Comparison of ENCODE assay signal across 18 cellular contexts in the genomic region with DNA sequence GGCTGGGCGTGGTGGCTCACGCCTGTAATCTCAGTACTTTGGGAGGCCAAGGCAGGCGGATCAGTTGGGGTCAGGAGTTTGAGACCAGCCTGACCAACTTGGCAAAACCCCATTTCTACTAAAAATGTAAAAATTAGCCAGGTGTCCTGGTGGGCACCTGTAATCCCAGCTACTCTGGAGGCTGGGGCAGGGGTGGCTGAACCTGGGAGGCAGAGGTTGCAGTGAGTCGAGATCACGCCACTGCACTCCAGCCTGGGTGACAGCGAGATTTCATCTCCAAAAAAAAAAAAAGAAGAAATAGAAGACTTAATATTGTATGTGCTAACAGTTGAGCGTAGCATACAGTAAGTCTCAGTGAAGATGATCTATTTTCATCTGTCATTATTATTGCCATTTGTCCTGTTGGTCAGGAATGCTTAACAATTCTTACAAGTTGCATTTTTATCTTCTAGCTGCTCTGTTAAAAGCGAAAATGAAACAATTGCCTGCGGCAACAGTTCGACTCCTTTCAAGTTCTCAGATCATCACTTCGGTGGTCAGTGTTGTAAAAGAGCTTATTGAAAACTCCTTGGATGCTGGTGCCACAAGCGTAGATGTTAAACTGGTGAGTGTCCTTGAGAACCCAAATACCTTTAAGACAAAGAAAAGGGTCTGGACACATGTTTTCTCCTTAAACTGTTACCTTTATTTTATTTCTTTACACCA. TPM values are rescaled to one million over a fixed set of nuclear protein-coding genes. Genes with fewer than 3 reads are reported as not detected.
DNase-seq lines count a peak whose midpoint lies in the region; ATAC-seq, FAIRE-seq and TF ChIP-seq lines count a peak whose summit lies in the region.
"Had no signal": no experiment of that assay in that cellular context is flagged by ENCODE, and none has a peak within 500 bp of the region (broad histone marks: within the 10 kb centered on the region; RNA-seq: fewer than 3 reads in every experiment).

No MANE protein-coding gene starts in this region.

- H3K4me3 Mint-ChIP-seq in stimulated activated naive CD8-positive, alpha-beta T cell treated with anti-CD3 and anti-CD28 coated beads, Interleukin-15, Interleukin-2, amounts not matched to agents 100 ng/mL and 50 ng/mL, for 24 hours, result peak overlapping the region; percentile 58
- H3K4me3 Mint-ChIP-seq in stimulated activated effector memory CD8-positive, alpha-beta T cell treated with anti-CD3 and anti-CD28 coated beads, Interleukin-12 subunit alpha, Interleukin-12 subunit beta, amount 100 ng/mL, for 72 hours, result peak overlapping the region; percentile 71
- H3K4me3 Mint-ChIP-seq: activated naive CD8-positive, alpha-beta T cell had no signal

- POLR2A ChIA-PET in GM12878 (lab: Charles Lee), result no interaction called here

- no peak overlapping the region for H3K9ac ChIP-seq in GM12878 (ENCODE audit: control insufficient read depth, insufficient read depth, low read length)

- RAD21 ChIA-PET in GM12878 (lab: Charles Lee; ENCODE audit: unreplicated experiment), result no interaction called here

- H3K79me2 ChIP-seq in GM12878 (ENCODE audit: control insufficient read depth, insufficient read depth, low read length), result peaks cover 36% of the 10 kb centered on the region

- CTCF ChIA-PET in GM12878 (lab: Yijun Ruan, JAX), result interaction anchor here (0.7 to 5.8 kb wide), 4 partner anchors 8 to 41 kb away, joined by 3 to 45 read pairs (median 14); a partner anchor contains a TSS

- TF ChIP-seq EP300 in GM12878 (IDR thresholded peaks at IDR 0.05; ENCODE audit: borderline replicate concordance in 1 of 2, control insufficient read depth in 1 of 2, low read depth in 2 of 2, low read length in 2 of 2), result no peak

- WGBS in GM12878 (ENCODE audit: insufficient coverage, insufficient replicate concordance, low lambda C conversion rate, missing lambda C conversion rate), result 96% methylated on average over 12 of the region's 12 CpGs

- no peak overlapping the region for H2AFZ ChIP-seq in GM12878 (ENCODE audit: control insufficient read depth, low read depth, low read length)

- in situ Hi-C loops in GM12878 (cut with MboI), result no loop called here

- FAIRE-seq in GM12878 (lab: Jason Lieb, UNC), result peak; percentile 68
- FAIRE-seq: GM12892 had no signal

- intact Hi-C loops in GM12878 (cut with micrococcal nuclease; ENCODE audit: unreplicated experiment), result no loop called here

- no peak overlapping the region for H3K4me2 ChIP-seq in GM12878 (ENCODE audit: control insufficient read depth, insufficient read depth)

- H3K27ac Mint-ChIP-seq in stimulated activated naive CD8-positive, alpha-beta T cell treated with anti-CD3 and anti-CD28 coated beads, Interleukin-15, Interleukin-2, amounts not matched to agents 100 ng/mL and 50 ng/mL, for 24 hours, result no peak overlapping the region
- peak overlapping the region; percentile 93 for H3K27ac Mint-ChIP-seq in stimulated activated effector memory CD8-positive, alpha-beta T cell treated with anti-CD3 and anti-CD28 coated beads, Interleukin-12 subunit alpha, Interleukin-12 subunit beta, amount 100 ng/mL, for 72 hours
- H3K27ac Mint-ChIP-seq: activated naive CD8-positive, alpha-beta T cell had no signal

- no peaks in the 10 kb centered on the region for H4K20me1 ChIP-seq in GM12878 (ENCODE audit: control insufficient read depth, insufficient read depth)

- H3K9me3 ChIP-seq in GM12878 (replicated peaks; ENCODE audit: control insufficient read depth, insufficient read depth, low read length), result no peaks in the 10 kb centered on the region
- H3K9me3 ChIP-seq: Caco-2, esophagus squamous epithelium, HAP-1 had no signal

- peaks cover 21% of the 10 kb centered on the region for H3K4me1 Mint-ChIP-seq in stimulated activated naive CD8-positive, alpha-beta T cell treated with anti-CD3 and anti-CD28 coated beads, Interleukin-15, Interleukin-2, amounts not matched to agents 100 ng/mL and 50 ng/mL, for 24 hours (ENCODE audit: low read depth)
- H3K4me1 Mint-ChIP-seq in stimulated activated effector memory CD8-positive, alpha-beta T cell treated with anti-CD3 and anti-CD28 coated beads, Interleukin-12 subunit alpha, Interleukin-12 subunit beta, amount 100 ng/mL, for 72 hours, result peaks cover 13% of the 10 kb centered on the region

- no TSS peak for BruUV-seq in GM12878 (replicated peaks; lab: Mats Ljungman, UMichigan)

- no peaks in the 10 kb centered on the region for H3K27me3 Mint-ChIP-seq in stimulated activated naive CD8-positive, alpha-beta T cell treated with anti-CD3 and anti-CD28 coated beads, Interleukin-15, Interleukin-2, amounts not matched to agents 100 ng/mL and 50 ng/mL, for 24 hours
- H3K27me3 Mint-ChIP-seq: activated naive CD8-positive, alpha-beta T cell had no signal

- H3K36me3 ChIP-seq in GM12878 (ENCODE audit: control insufficient read depth in 2 of 2, insufficient read depth in 2 of 2, low read length in 1 of 2), result peaks cover 0 to 9% of the 10 kb centered on the region in 2 experiments; a peak in 2 of 4 replicates

- H3K27ac ChIP-seq in GM12878 (ENCODE audit: control insufficient read depth, insufficient read depth), result no peak overlapping the region
- H3K27ac ChIP-seq: esophagus squamous epithelium had no signal

- SMC1A ChIA-PET in GM12878 (lab: Charles Lee; ENCODE audit: uncharacterized antibody, unreplicated experiment), result interaction anchor here (0.9 to 1.6 kb wide), 2 partner anchors 28 to 29 kb away, joined by 4 read pairs; a partner anchor contains a TSS

- no peaks in the 10 kb centered on the region for H3K9me3 Mint-ChIP-seq in stimulated activated naive CD8-positive, alpha-beta T cell treated with anti-CD3 and anti-CD28 coated beads, Interleukin-15, Interleukin-2, amounts not matched to agents 100 ng/mL and 50 ng/mL, for 24 hours
- H3K9me3 Mint-ChIP-seq in stimulated activated effector memory CD8-positive, alpha-beta T cell treated with anti-CD3 and anti-CD28 coated beads, Interleukin-12 subunit alpha, Interleukin-12 subunit beta, amount 100 ng/mL, for 72 hours, result no peaks in the 10 kb centered on the region

- TF ChIP-seq POLR2A in GM12878 (IDR thresholded peaks at IDR 0.05; ENCODE audit: low read depth, low read length), result no peak

- H3K36me3 Mint-ChIP-seq in stimulated activated naive CD8-positive, alpha-beta T cell treated with anti-CD3 and anti-CD28 coated beads, Interleukin-15, Interleukin-2, amounts not matched to agents 100 ng/mL and 50 ng/mL, for 24 hours (ENCODE audit: low read depth), result peaks cover 71% of the 10 kb centered on the region
- peaks cover 77% of the 10 kb centered on the region for H3K36me3 Mint-ChIP-seq in stimulated activated effector memory CD8-positive, alpha-beta T cell treated with anti-CD3 and anti-CD28 coated beads, Interleukin-12 subunit alpha, Interleukin-12 subunit beta, amount 100 ng/mL, for 72 hours

- H3K4me1 ChIP-seq in GM12878 (ENCODE audit: control insufficient read depth, insufficient read depth, low read length), result no peaks in the 10 kb centered on the region
- H3K4me1 ChIP-seq: Caco-2, esophagus squamous epithelium had no signal

- no peaks in the 10 kb centered on the region for H3K27me3 ChIP-seq in GM12878 (replicated peaks in 1 of 2; ENCODE audit: control insufficient read depth in 2 of 2, insufficient read depth in 2 of 2, low read length in 1 of 2)
- H3K27me3 ChIP-seq: esophagus squamous epithelium had no signal

- no peak overlapping the region for H3K4me3 ChIP-seq in GM12878
- H3K4me3 ChIP-seq: esophagus squamous epithelium, HAP-1 had no signal

- ATAC-seq in stimulated activated naive CD8-positive, alpha-beta T cell treated with anti-CD3 and anti-CD28 coated beads, Interleukin-15, Interleukin-2, amounts not matched to agents 100 U/mL and 50 U/mL, for 24 hours, result no peak
- peak; percentile 51 for ATAC-seq in HG03439 (IDR thresholded peaks at IDR 0.05; ENCODE audit: unreplicated experiment)
- no peak for ATAC-seq in GM12878
- ATAC-seq in stimulated activated effector memory CD8-positive, alpha-beta T cell treated with anti-CD3 and anti-CD28 coated beads, Interleukin-12 subunit alpha, Interleukin-12 subunit beta, amount 100 ng/mL, for 72 hours, result peak; percentile 81

- TF ChIP-seq CTCF in GM12878 (IDR thresholded peaks at IDR 0.05 in 2 of 3, conservative IDR thresholded peaks at IDR 0.05 in 1 of 3; ENCODE audit: control insufficient read depth in 2 of 3, extremely low read depth in 1 of 3, insufficient read depth in 1 of 3, low read depth in 3 of 3, low read length in 3 of 3), result no peak

- no peak for DNase-seq in stimulated activated naive CD8-positive, alpha-beta T cell treated with anti-CD3 and anti-CD28 coated beads, Interleukin-15, Interleukin-2, amounts not matched to agents 100 U/mL and 50 U/mL, for 24 hours
- no peak for DNase-seq in GM12878 (ENCODE audit: low read depth, low spot score)
- DNase-seq in stimulated activated effector memory CD8-positive, alpha-beta T cell treated with anti-CD3 and anti-CD28 coated beads, Interleukin-12 subunit alpha, Interleukin-12 subunit beta, amount 100 ng/mL, for 72 hours (ENCODE audit: low spot score in 2 of 2), result peak in 1 of 2 donors; percentile 51
- no peak for DNase-seq in NCI-H510A treated with DMSO at 0.1 percent for 48 hours (lab: John Stamatoyannopoulos, UW)
- no peak for DNase-seq in inferior parietal cortex (ENCODE audit: extremely low spot score)
- DNase-seq in KG1 (lab: John Stamatoyannopoulos, UW), result no peak
- DNase-seq: Caco-2; esophagus squamous epithelium; glutamatergic neuron; NCI-H187; NCI-H446; posterior cingulate gyrus; stimulated activated CD4-positive, alpha-beta T cell treated with anti-CD3 and anti-CD28 coated beads, Interleukin-2, amount 100 ng/mL, for 48 hours had no signal

- TF ChIP-seq RAD21 in GM12878 (IDR thresholded peaks at IDR 0.05; ENCODE audit: insufficient read depth, low read depth, low read length), result no peak

RNA-seq across cellular contexts. Expression of a gene that starts 7.2 kb away (rescaled TPM):
- 80.9 and 86.7 TPM in 2 replicates for total RNA-seq in GM12878 (2013; cell fraction: nucleolus; rRNA removed)
- total RNA-seq in GM12878 (2014; rRNA removed) (26.4 and 32.7 TPM in 2 replicates), GM12878 (2014; rRNA removed; fragmentation: Illumina TruSeq; extraction: Trizol) (43.3 and 43.5 TPM in 2 replicates), GM12878 (2021) (35.9 and 36.5 TPM in 2 replicates)
- 5.9 TPM for polyA plus RNA-seq in GM12878 (2011; ENCODE audit: low read depth)
- polyA plus RNA-seq in GM12878 (2011; rRNA removed) (19.6 and 33.2 TPM in 2 replicates), GM12878 (2014; fragmentation: Illumina TruSeq; extraction: Trizol) (32.5 and 43.9 TPM in 2 replicates), GM12878 (2014; fragmentation: Nextera tagmentation; extraction: Ambion mirVana) (10 to 100 TPM; 18.7 to 19.2 TPM), GM12878 (2014; rRNA removed) (16.5 and 21.3 TPM in 2 replicates), GM12878 (2016; fragmentation: Nextera tagmentation; extraction: Ambion mirVana) (10 to 100 TPM; 44.3 to 50.6 TPM)
- 7.8 and 8.5 TPM in 2 replicates for polyA plus RNA-seq in GM12878 (2011; cell fraction: cytosol; rRNA removed)
- 21.7 and 22.7 TPM in 2 replicates for polyA plus RNA-seq in GM12878 (2011; cell fraction: nucleus; rRNA removed)
- polyA plus RNA-seq in GM12878 (2012), result 11.9 and 14.8 TPM in 2 replicates
- 17.8 and 18.2 TPM in 2 replicates for polyA minus RNA-seq in GM12878 (2011; rRNA and poly(A)+ RNA removed)
- polyA minus RNA-seq in GM12878 (2011; cell fraction: cytosol; rRNA and poly(A)+ RNA removed), result 14.6 and 17.2 TPM in 2 replicates
- 26.4 and 37.1 TPM in 2 replicates for polyA minus RNA-seq in GM12878 (2011; cell fraction: nucleus; rRNA and poly(A)+ RNA removed)

RNA-seq across cellular contexts. Expression of a gene that starts 7.4 kb away (rescaled TPM):
- total RNA-seq in GM12878 (2013; cell fraction: nucleolus; rRNA removed), result 208 and 234 TPM in 2 replicates
- 91.4 and 104 TPM in 2 replicates for total RNA-seq in GM12878 (2014; rRNA removed)
- 75.9 and 76.7 TPM in 2 replicates for total RNA-seq in GM12878 (2014; rRNA removed; fragmentation: Illumina TruSeq; extraction: Trizol)
- total RNA-seq in GM12878 (2021), result 59.0 and 62.6 TPM in 2 replicates
- 52.1 TPM for polyA plus RNA-seq in GM12878 (2011; ENCODE audit: low read depth)
- polyA plus RNA-seq in GM12878 (2011; rRNA removed), result 140 and 188 TPM in 2 replicates
- 46.8 and 49.7 TPM in 2 replicates for polyA plus RNA-seq in GM12878 (2011; cell fraction: cytosol; rRNA removed)
- polyA plus RNA-seq in GM12878 (2011; cell fraction: nucleus; rRNA removed), result 273 and 383 TPM in 2 replicates
- 77.5 and 83.5 TPM in 2 replicates for polyA plus RNA-seq in GM12878 (2012)
- 100 and 130 TPM in 2 replicates for polyA plus RNA-seq in GM12878 (2014; fragmentation: Illumina TruSeq; extraction: Trizol)
- polyA plus RNA-seq in GM12878 (2014; fragmentation: Nextera tagmentation; extraction: Ambion mirVana), result 10 to 100 TPM; 68.9 to 89.5 TPM
- 95.4 and 114 TPM in 2 replicates for polyA plus RNA-seq in GM12878 (2014; rRNA removed)
- 100 to 1,000 TPM; 156 to 161 TPM for polyA plus RNA-seq in GM12878 (2016; fragmentation: Nextera tagmentation; extraction: Ambion mirVana)
- polyA minus RNA-seq in GM12878 (2011; rRNA and poly(A)+ RNA removed), result 33.0 and 50.9 TPM in 2 replicates
- polyA minus RNA-seq in GM12878 (2011; cell fraction: cytosol; rRNA and poly(A)+ RNA removed), result 9.6 and 10.6 TPM in 2 replicates
- polyA minus RNA-seq in GM12878 (2011; cell fraction: nucleus; rRNA and poly(A)+ RNA removed), result 43.3 and 54.0 TPM in 2 replicates

RNA-seq across cellular contexts. Expression of a gene that starts 28.9 kb away (rescaled TPM):
- total RNA-seq in GM12878 (2013; cell fraction: nucleolus; rRNA removed), result 35.8 and 46.2 TPM in 2 replicates
- total RNA-seq in GM12878 (2014; rRNA removed), result 6.7 and 9.6 TPM in 2 replicates
- 7.8 and 9.4 TPM in 2 replicates for total RNA-seq in GM12878 (2014; rRNA removed; fragmentation: Illumina TruSeq; extraction: Trizol)
- 5.6 and 7.9 TPM in 2 replicates for total RNA-seq in GM12878 (2021)
- 3.9 TPM for polyA plus RNA-seq in GM12878 (2011; ENCODE audit: low read depth)
- polyA plus RNA-seq in GM12878 (2011; rRNA removed), result 18.0 and 27.9 TPM in 2 replicates
- 6.4 and 6.8 TPM in 2 replicates for polyA plus RNA-seq in GM12878 (2011; cell fraction: cytosol; rRNA removed)
- polyA plus RNA-seq in GM12878 (2011; cell fraction: nucleus; rRNA removed), result 12.2 and 16.3 TPM in 2 replicates
- 4.5 and 7.1 TPM in 2 replicates for polyA plus RNA-seq in GM12878 (2012)
- 7.5 and 9.8 TPM in 2 replicates for polyA plus RNA-seq in GM12878 (2014; fragmentation: Illumina TruSeq; extraction: Trizol)
- polyA plus RNA-seq in GM12878 (2014; fragmentation: Nextera tagmentation; extraction: Ambion mirVana), result 10 to 100 TPM in 1 of 2 experiments, 1 to 10 TPM in 1; 9.4 to 11.5 TPM
- polyA plus RNA-seq in GM12878 (2014; rRNA removed), result 5.8 and 7.9 TPM in 2 replicates
- polyA plus RNA-seq in GM12878 (2016; fragmentation: Nextera tagmentation; extraction: Ambion mirVana), result 10 to 100 TPM; 10.1 to 10.4 TPM
- polyA minus RNA-seq in GM12878 (2011; rRNA and poly(A)+ RNA removed), result 8.3 and 14.8 TPM in 2 replicates
- 3.8 and 4.3 TPM in 2 replicates for polyA minus RNA-seq in GM12878 (2011; cell fraction: cytosol; rRNA and poly(A)+ RNA removed)
- 26.2 and 27.1 TPM in 2 replicates for polyA minus RNA-seq in GM12878 (2011; cell fraction: nucleus; rRNA and poly(A)+ RNA removed)

Comparison
In these comparisons a context has a peak if more than half of its experiments do, and no peak if none do; other contexts are left out.
1. ATAC-seq: peak in HG03439 (single experiment) and stimulated activated effector memory CD8-positive, alpha-beta T cell treated with anti-CD3 and anti-CD28 coated beads, Interleukin-12 subunit alpha, Interleukin-12 subunit beta, amount 100 ng/mL, for 72 hours (single experiment); none in stimulated activated naive CD8-positive, alpha-beta T cell treated with anti-CD3 and anti-CD28 coated beads, Interleukin-15, Interleukin-2, amounts not matched to agents 100 U/mL and 50 U/mL, for 24 hours (single experiment) and GM12878 (single experiment).